In the genomic region with DNA sequence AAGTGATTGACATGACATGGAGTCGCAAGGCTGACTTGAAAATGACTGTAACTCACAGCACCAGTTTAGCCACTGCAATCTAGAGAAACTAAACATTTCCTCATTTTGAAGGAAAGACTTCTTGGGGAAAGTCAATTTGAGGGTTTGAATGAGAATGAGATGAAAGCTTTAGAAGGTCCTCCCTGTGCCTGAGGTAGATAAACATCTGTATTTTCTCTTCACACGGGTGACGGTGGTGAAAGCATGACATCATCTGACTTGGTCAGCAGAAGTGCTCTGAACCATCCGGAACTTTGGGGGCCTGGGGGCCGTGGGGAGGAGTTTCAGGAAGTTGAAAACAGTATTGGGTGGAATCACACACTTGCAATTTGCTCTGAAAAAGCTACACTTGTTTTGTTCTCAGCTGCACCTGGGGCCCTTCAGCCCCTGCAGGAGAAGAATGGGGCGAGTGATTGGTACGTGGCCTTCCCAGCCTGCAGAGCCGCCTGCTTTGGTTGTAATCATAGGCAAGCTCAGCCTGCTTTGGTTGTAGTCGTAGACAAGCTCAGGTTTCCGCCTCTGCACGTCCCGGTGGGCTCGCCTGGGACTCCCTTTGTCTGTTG, we compare ENCODE assay signal across 8 cellular contexts. TPM values are rescaled to one million over a fixed set of nuclear protein-coding genes. Genes with fewer than 3 reads are reported as not detected.
DNase-seq lines count a peak whose midpoint lies in the region; ATAC-seq and TF ChIP-seq lines count a peak whose summit lies in the region.

No MANE protein-coding gene starts in this region.

- peaks cover 66% of the 10 kb centered on the region for H4K20me1 ChIP-seq in DND-41 (ENCODE audit: insufficient read depth, low read length)

- H3K4me3 ChIP-seq in DND-41 (ENCODE audit: low read depth in 1 of 2, low read length in 2 of 2) (no peak overlapping the region), tibial artery (peak overlapping the region in 1 of 2 donors; percentile 13)
- H3K4me3 ChIP-seq in effector memory CD4-positive, alpha-beta T cell (ENCODE audit: insufficient read depth, low read depth, low read length, poor library complexity, severe bottlenecking): peak overlapping the region; percentile 24

- H3K4me1 Mint-ChIP-seq in activated CD4-positive, alpha-beta T cell treated with anti-CD3 and anti-CD28 coated beads, Interleukin-2, amount 10 ng/mL, durations not matched to agents 7 days and 5 days: peaks cover 79% of the 10 kb centered on the region
- peaks cover 47% of the 10 kb centered on the region for H3K4me1 Mint-ChIP-seq in neural crest cell

- CTCF ChIA-PET in activated CD4-positive, alpha-beta T cell treated with anti-CD3 and anti-CD28 coated beads, Interleukin-2, amount 10 ng/mL, durations not matched to agents 7 days and 5 days (lab: Charles Lee): interaction anchor here (0.6 to 2.0 kb wide), 10 partner anchors 10 to 482 kb away, joined by 3 to 11 read pairs (median 4); no protein-coding TSS in a partner anchor

- DNase-seq in DND-41 (peak; percentile 68), neural crest cell (ENCODE audit: low read depth, low spot score) (peak; percentile 25), tibial artery (peak; percentile 48 to 68), mucosa of gallbladder (ENCODE audit: low spot score) (no peak)
- DNase-seq in activated CD4-positive, alpha-beta T cell treated with anti-CD3 and anti-CD28 coated beads, Interleukin-2, amount 10 ng/mL, durations not matched to agents 7 days and 5 days: peak; percentile 82
- peak; percentile 46 to 71 (median 59) for DNase-seq in effector memory CD4-positive, alpha-beta T cell

- H3K27ac ChIP-seq in DND-41 (ENCODE audit: low read length) (no peak overlapping the region; the same call in 1 of the 2 replicates), tibial artery (no peak overlapping the region)
- peak overlapping the region; percentile 69 for H3K27ac ChIP-seq in effector memory CD4-positive, alpha-beta T cell (ENCODE audit: insufficient read depth, low read length, poor library complexity, severe bottlenecking)

- H3K9me3 ChIP-seq in DND-41 (ENCODE audit: insufficient read depth, low read length, severe bottlenecking) (no peaks in the 10 kb centered on the region), tibial artery (no peaks in the 10 kb centered on the region)
- H3K9me3 ChIP-seq in effector memory CD4-positive, alpha-beta T cell (ENCODE audit: control insufficient read depth, low read length): no peaks in the 10 kb centered on the region

- no peak overlapping the region for H3K4me2 ChIP-seq in DND-41 (ENCODE audit: insufficient read depth, low read length)

- H3K27me3 ChIP-seq in DND-41 (ENCODE audit: insufficient read depth, low read length, poor library complexity): no peaks in the 10 kb centered on the region
- H3K27me3 ChIP-seq in effector memory CD4-positive, alpha-beta T cell (replicated peaks; ENCODE audit: control insufficient read depth, insufficient read depth, low read length, poor library complexity, severe bottlenecking): no peaks in the 10 kb centered on the region
- no peaks in the 10 kb centered on the region for H3K27me3 ChIP-seq in tibial artery

- H3K36me3 ChIP-seq in DND-41 (ENCODE audit: insufficient read depth, low read length): peaks cover 53% of the 10 kb centered on the region
- no peaks in the 10 kb centered on the region for H3K36me3 ChIP-seq in effector memory CD4-positive, alpha-beta T cell (ENCODE audit: control insufficient read depth, insufficient read depth, low read length)
- peaks cover 0 to 14% (median 0%) of the 10 kb centered on the region in 3 donors for H3K36me3 ChIP-seq in tibial artery

- peaks cover 98% of the 10 kb centered on the region for H3K79me2 ChIP-seq in DND-41 (ENCODE audit: insufficient read depth, low read length)

- ATAC-seq in DND-41 (ENCODE audit: insufficient read depth, low read depth): peak; percentile 48
- peak; percentile 32 for ATAC-seq in HG03460 (IDR thresholded peaks at IDR 0.05; ENCODE audit: unreplicated experiment)
- ATAC-seq in GM19328 (IDR thresholded peaks at IDR 0.05; ENCODE audit: unreplicated experiment): no peak

- intact Hi-C loops in tibial artery (cut with DNase I; ENCODE audit: low total_unique reads): loop anchor here (5.0 kb wide), 1 partner anchor 616 kb away; a partner anchor contains a TSS

- H3K9me3 Mint-ChIP-seq in activated CD4-positive, alpha-beta T cell treated with anti-CD3 and anti-CD28 coated beads, Interleukin-2, amount 10 ng/mL, durations not matched to agents 7 days and 5 days: no peaks in the 10 kb centered on the region
- H3K9me3 Mint-ChIP-seq in neural crest cell: no peaks in the 10 kb centered on the region

- TF ChIP-seq CTCF in DND-41 (IDR thresholded peaks at IDR 0.05; ENCODE audit: borderline replicate concordance, extremely low read depth, low read length, poor library complexity, severe bottlenecking) (no peak), neural crest cell (conservative IDR thresholded peaks at IDR 0.05) (no peak), tibial artery (IDR thresholded peaks at IDR 0.05) (no peak)

- POLR2A ChIA-PET in activated CD4-positive, alpha-beta T cell treated with anti-CD3 and anti-CD28 coated beads, Interleukin-2, amount 10 ng/mL, durations not matched to agents 7 days and 5 days (lab: Charles Lee): interaction anchor here (1.0 kb wide), 1 partner anchor 17 kb away, joined by 4 read pairs; no protein-coding TSS in a partner anchor

- H3K36me3 Mint-ChIP-seq in activated CD4-positive, alpha-beta T cell treated with anti-CD3 and anti-CD28 coated beads, Interleukin-2, amount 10 ng/mL, durations not matched to agents 7 days and 5 days (ENCODE audit: low read depth): peaks cover 42% of the 10 kb centered on the region
- peaks cover 9% of the 10 kb centered on the region for H3K36me3 Mint-ChIP-seq in neural crest cell (ENCODE audit: low read depth)

- H3K4me3 Mint-ChIP-seq in activated CD4-positive, alpha-beta T cell treated with anti-CD3 and anti-CD28 coated beads, Interleukin-2, amount 10 ng/mL, durations not matched to agents 7 days and 5 days: peak overlapping the region; percentile 78
- peak overlapping the region; percentile 86 for H3K4me3 Mint-ChIP-seq in neural crest cell

- H3K4me1 ChIP-seq in DND-41 (ENCODE audit: insufficient read depth, low read length): peaks cover 41% of the 10 kb centered on the region
- peaks cover 43% of the 10 kb centered on the region for H3K4me1 ChIP-seq in effector memory CD4-positive, alpha-beta T cell (ENCODE audit: control insufficient read depth, insufficient read depth, low read length, poor library complexity, severe bottlenecking)
- peaks cover 0 to 47% (median 24%) of the 10 kb centered on the region in 4 donors for H3K4me1 ChIP-seq in tibial artery

- no peak overlapping the region for H2AFZ ChIP-seq in DND-41 (ENCODE audit: low read depth, low read length)

- H3K27ac Mint-ChIP-seq in activated CD4-positive, alpha-beta T cell treated with anti-CD3 and anti-CD28 coated beads, Interleukin-2, amount 10 ng/mL, durations not matched to agents 7 days and 5 days: peak overlapping the region; percentile 99
- H3K27ac Mint-ChIP-seq in neural crest cell (ENCODE audit: unreplicated experiment): peak overlapping the region; percentile 97

- H3K27me3 Mint-ChIP-seq in activated CD4-positive, alpha-beta T cell treated with anti-CD3 and anti-CD28 coated beads, Interleukin-2, amount 10 ng/mL, durations not matched to agents 7 days and 5 days: no peaks in the 10 kb centered on the region
- no peaks in the 10 kb centered on the region for H3K27me3 Mint-ChIP-seq in neural crest cell (ENCODE audit: low read depth)

- 0 out of 2 replicates have a peak overlapping the region, but pooled peaks have one; percentile 2 for H3K9ac ChIP-seq in DND-41 (ENCODE audit: low read depth, low read length)

RNA-seq across cellular contexts. Expression of a gene that starts 5.0 kb away (rescaled TPM):
- 10 to 100 TPM; 43.2 to 45.5 TPM for total RNA-seq in activated CD4-positive, alpha-beta T cell treated with anti-CD3 and anti-CD28 coated beads, Interleukin-2, amount 10 ng/mL, durations not matched to agents 7 days and 5 days
- total RNA-seq in neural crest cell (34.0 and 39.1 TPM in 2 replicates), mucosa of gallbladder (31.7 TPM)

RNA-seq across cellular contexts. Expression of a gene that starts 19.9 kb away (rescaled TPM):
- not detected for total RNA-seq in activated CD4-positive, alpha-beta T cell treated with anti-CD3 and anti-CD28 coated beads, Interleukin-2, amount 10 ng/mL, durations not matched to agents 7 days and 5 days
- not detected in 2 replicates for total RNA-seq in neural crest cell
- total RNA-seq in mucosa of gallbladder: 0.14 TPM
